Comparison of ENCODE assay signal across 7 cellular contexts in genomic region chr9:78365979-78366697, GRCh38.
A peak's percentile ranks its signal among the peaks of the same experiment; 100 is the strongest.
DNase-seq lines count a peak whose midpoint lies in the region; ATAC-seq and TF ChIP-seq lines count a peak whose summit lies in the region.

No MANE protein-coding gene starts in this region.

- in situ Hi-C loops in GM13977 (cut with MboI; ENCODE audit: low pct_unique_long_range_greater_than_20kb, low sequenced_read_pairs, unreplicated experiment), result loop anchor here (25.0 kb wide), 1 partner anchor 104 kb away; no protein-coding TSS in a partner anchor

- no peaks in the 10 kb centered on the region for H3K36me3 Mint-ChIP-seq in progenitor cell of endocrine pancreas (ENCODE audit: insufficient read depth)
- H3K36me3 Mint-ChIP-seq in activated naive CD8-positive, alpha-beta T cell treated with anti-CD3 and anti-CD28 coated beads, Interleukin-2, amount 50 U/mL, for 24 hours (ENCODE audit: low read depth), result no peaks in the 10 kb centered on the region

- no peaks in the 10 kb centered on the region for H3K36me3 ChIP-seq in upper lobe of left lung

- peaks cover 9% of the 10 kb centered on the region for H3K27me3 Mint-ChIP-seq in progenitor cell of endocrine pancreas
- peaks cover 9% of the 10 kb centered on the region for H3K27me3 Mint-ChIP-seq in activated naive CD8-positive, alpha-beta T cell treated with anti-CD3 and anti-CD28 coated beads, Interleukin-2, amount 50 U/mL, for 24 hours

- H3K4me3 ChIP-seq in upper lobe of left lung, result no peak overlapping the region

- H3K9me3 ChIP-seq in upper lobe of left lung, result no peaks in the 10 kb centered on the region

- TF ChIP-seq CTCF in GM13977 (IDR thresholded peaks at IDR 0.05; ENCODE audit: extremely low read depth, insufficient read depth, missing control alignments) (peak; percentile 13), progenitor cell of endocrine pancreas (IDR thresholded peaks at IDR 0.05; ENCODE audit: unreplicated experiment) (peak; percentile 69), upper lobe of left lung (IDR thresholded peaks at IDR 0.05) (peak in 3 of 6 experiments; percentile 24 to 36 (median 30))

- no peaks in the 10 kb centered on the region for H3K4me1 ChIP-seq in upper lobe of left lung

- no peak overlapping the region for H3K4me3 Mint-ChIP-seq in progenitor cell of endocrine pancreas (ENCODE audit: low read depth)
- no peak overlapping the region for H3K4me3 Mint-ChIP-seq in activated naive CD8-positive, alpha-beta T cell treated with anti-CD3 and anti-CD28 coated beads, Interleukin-2, amount 50 U/mL, for 24 hours

- no peak for ATAC-seq in activated naive CD8-positive, alpha-beta T cell treated with anti-CD3 and anti-CD28 coated beads, Interleukin-2, amount 50 U/mL, for 24 hours
- ATAC-seq in HG03025 (IDR thresholded peaks at IDR 0.05; ENCODE audit: low FRiP score, unreplicated experiment) (no peak), upper lobe of left lung (ENCODE audit: low FRiP score in 2 of 2) (no peak)

- H3K27ac ChIP-seq in upper lobe of left lung, result no peak overlapping the region

- H3K9me3 Mint-ChIP-seq in progenitor cell of endocrine pancreas (ENCODE audit: low read depth), result no peaks in the 10 kb centered on the region
- no peaks in the 10 kb centered on the region for H3K9me3 Mint-ChIP-seq in activated naive CD8-positive, alpha-beta T cell treated with anti-CD3 and anti-CD28 coated beads, Interleukin-2, amount 50 U/mL, for 24 hours

- peaks cover 2% of the 10 kb centered on the region for H3K4me1 Mint-ChIP-seq in progenitor cell of endocrine pancreas (ENCODE audit: low read depth)
- H3K4me1 Mint-ChIP-seq in activated naive CD8-positive, alpha-beta T cell treated with anti-CD3 and anti-CD28 coated beads, Interleukin-2, amount 50 U/mL, for 24 hours, result peaks cover 3% of the 10 kb centered on the region

- no peak for DNase-seq in GM13977 (ENCODE audit: low spot score)
- DNase-seq in NCI-H2081 treated with DMSO at 0.1 percent for 48 hours (lab: John Stamatoyannopoulos, UW), result peak; percentile 23
- peak; percentile 57 for DNase-seq in dedifferentiated amniotic fluid mesenchymal stem cell (ENCODE audit: extremely low spot score)
- DNase-seq in progenitor cell of endocrine pancreas (ENCODE audit: low spot score, unreplicated experiment), result no peak
- DNase-seq in activated naive CD8-positive, alpha-beta T cell treated with anti-CD3 and anti-CD28 coated beads, Interleukin-2, amount 50 U/mL, for 24 hours, result no peak
- no peak for DNase-seq in upper lobe of left lung

- no peaks in the 10 kb centered on the region for H3K27me3 ChIP-seq in upper lobe of left lung

- TF ChIP-seq POLR2A in upper lobe of left lung (IDR thresholded peaks at IDR 0.05), result no peak

- no peak overlapping the region for H3K27ac Mint-ChIP-seq in progenitor cell of endocrine pancreas
- H3K27ac Mint-ChIP-seq in activated naive CD8-positive, alpha-beta T cell treated with anti-CD3 and anti-CD28 coated beads, Interleukin-2, amount 50 U/mL, for 24 hours, result no peak overlapping the region

- no peak for TF ChIP-seq EP300 in upper lobe of left lung (IDR thresholded peaks at IDR 0.05)

- WGBS in upper lobe of left lung, 2 donors, result 48 to 49% methylated on average over 4 of the region's 4 CpGs

Comparison
In these comparisons a context has a peak if more than half of its experiments do, and no peak if none do; other contexts are left out.
1. DNase-seq: peak in NCI-H2081 treated with DMSO at 0.1 percent for 48 hours (single experiment) and dedifferentiated amniotic fluid mesenchymal stem cell (single experiment); none in GM13977 (single experiment), progenitor cell of endocrine pancreas (single experiment), activated naive CD8-positive, alpha-beta T cell treated with anti-CD3 and anti-CD28 coated beads, Interleukin-2, amount 50 U/mL, for 24 hours (single experiment) and upper lobe of left lung (0 of 2).